In the genomic region with DNA sequence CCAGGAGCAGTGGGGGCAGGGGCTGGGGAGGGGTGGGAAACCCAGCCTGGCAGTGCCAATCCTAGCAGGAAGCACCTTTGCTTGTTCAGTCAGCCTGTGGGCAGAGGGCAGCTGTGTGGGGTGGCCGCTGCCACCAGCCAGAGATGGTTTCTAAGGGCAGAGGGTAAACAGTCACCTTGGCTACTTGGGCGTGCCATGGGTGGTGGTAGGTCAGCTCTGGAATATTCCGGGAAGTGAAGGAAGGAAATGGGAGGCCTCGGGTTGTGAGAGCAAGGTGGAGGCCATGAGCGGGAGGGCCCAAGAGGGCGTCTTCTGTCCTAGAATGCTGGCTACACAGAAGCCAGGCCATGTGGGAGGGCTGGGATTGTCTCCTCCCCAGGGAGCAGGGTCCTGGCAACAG, we compare ENCODE assay signal across 9 cellular contexts.
"Had no signal": no experiment of that assay in that cellular context is flagged by ENCODE, and none has a peak within 500 bp of the region (broad histone marks: within the 10 kb centered on the region; RNA-seq: fewer than 3 reads in every experiment).

No MANE protein-coding gene starts in this region.

- H3K27me3 ChIP-seq: esophagus squamous epithelium, ovary had no signal

- H3K27ac ChIP-seq: esophagus squamous epithelium, ovary had no signal

- H3K4me3 ChIP-seq: esophagus squamous epithelium, ovary had no signal

- DNase-seq: activated CD4-positive, alpha-beta T cell treated with anti-CD3 and anti-CD28 coated beads, Interleukin-2, amount 50 U/mL, for 4 hours; activated CD4-positive, CD25-positive, alpha-beta regulatory T cell treated with anti-CD3 and anti-CD28 coated beads, Interleukin-2, amount 50 U/mL, for 72 hours; activated effector memory CD4-positive, alpha-beta T cell treated with anti-CD3 and anti-CD28 coated beads, Interleukin-2, amount 50 U/mL, for 16 hours; activated T-cell treated with anti-CD3 and anti-CD28 coated beads, Interleukin-2, amount 50 U/mL, for 24 hours; esophagus squamous epithelium; foreskin fibroblast; ovary; stimulated activated CD4-positive, alpha-beta T cell treated with anti-CD3 and anti-CD28 coated beads, Interleukin-15, amount 100 ng/mL, for 24 hours; T-helper 9 cell had no signal

- H3K36me3 ChIP-seq: esophagus squamous epithelium, ovary had no signal

- H3K9me3 ChIP-seq: esophagus squamous epithelium, ovary had no signal
